8 cellular contexts compared by ENCODE assay signal in the genomic region with DNA sequence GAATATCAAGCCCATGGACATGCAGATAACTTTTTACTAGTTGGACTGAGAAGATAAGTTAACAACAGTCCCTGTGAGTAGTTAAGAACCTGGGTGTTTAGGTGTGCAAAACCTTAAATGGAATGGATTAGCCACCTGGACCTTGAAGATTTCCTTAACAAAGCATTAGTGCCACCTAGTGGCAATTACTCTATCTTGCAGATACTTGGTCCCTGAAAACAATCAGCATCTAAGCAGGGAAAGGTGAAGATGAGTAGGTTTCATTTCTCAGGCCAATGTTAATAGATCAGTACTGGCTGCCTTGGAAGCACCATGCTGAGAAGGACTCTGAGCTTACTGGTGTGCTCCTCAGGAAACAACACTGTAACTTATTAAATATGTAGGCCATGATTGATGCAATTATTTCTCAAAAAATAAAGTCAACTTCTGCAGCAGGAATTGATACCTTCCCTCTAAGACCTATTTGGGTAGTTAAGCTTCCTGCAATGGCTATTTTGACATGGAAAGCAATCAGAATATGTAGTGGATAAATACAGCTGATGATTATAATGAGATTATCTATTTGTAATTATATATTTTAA.
A peak's percentile ranks its signal among the peaks of the same experiment; 100 is the strongest.
DNase-seq lines count a peak whose midpoint lies in the region; ATAC-seq and TF ChIP-seq lines count a peak whose summit lies in the region.

No MANE protein-coding gene starts in this region.

- POLR2A ChIA-PET in CD8-positive, alpha-beta memory T cell (lab: Charles Lee) = no interaction called here

- no peaks in the 10 kb centered on the region for H3K27me3 Mint-ChIP-seq in CD8-positive, alpha-beta memory T cell

- no peak overlapping the region for H3K27ac Mint-ChIP-seq in CD8-positive, alpha-beta memory T cell

- no peak overlapping the region for H3K4me3 ChIP-seq in CD8-positive, alpha-beta memory T cell (ENCODE audit: low read length)

- H3K27ac ChIP-seq in CD8-positive, alpha-beta memory T cell (ENCODE audit: low read depth, low read length) = no peak overlapping the region
- no peak overlapping the region for H3K27ac ChIP-seq in VCaP

- no peaks in the 10 kb centered on the region for H3K4me1 ChIP-seq in CD8-positive, alpha-beta memory T cell (ENCODE audit: insufficient read depth, low read length)

- no peaks in the 10 kb centered on the region for H3K9me3 ChIP-seq in CD8-positive, alpha-beta memory T cell (ENCODE audit: low read length)

- H3K36me3 Mint-ChIP-seq in CD8-positive, alpha-beta memory T cell = peaks cover 2 to 3% (median 3%) of the 10 kb centered on the region in 3 donors

- ATAC-seq in GM18520 (IDR thresholded peaks at IDR 0.05; ENCODE audit: unreplicated experiment) (peak; percentile 71), HG02973 (IDR thresholded peaks at IDR 0.05; ENCODE audit: unreplicated experiment) (peak; percentile 90)

- peak in 3 of 5 donors; percentile 25 to 45 (median 28) for DNase-seq in CD8-positive, alpha-beta memory T cell
- DNase-seq in NCI-H2029 treated with DMSO at 0.1 percent for 48 hours (lab: John Stamatoyannopoulos, UW) (peak; percentile 66), glomerular visceral epithelial cell (ENCODE audit: extremely low spot score) (peak; percentile 47), putamen (ENCODE audit: low spot score) (peak; percentile 13), hypothalamus (lab: John Stamatoyannopoulos, UW) (no peak)

- peak; percentile 90 for TF ChIP-seq CTCF in VCaP (conservative IDR thresholded peaks at IDR 0.05)

- H3K4me1 Mint-ChIP-seq in CD8-positive, alpha-beta memory T cell = peaks cover 0 to 9% (median 3%) of the 10 kb centered on the region in 3 donors

- CTCF ChIA-PET in CD8-positive, alpha-beta memory T cell (lab: Charles Lee) = interaction anchor here (0.8 to 2.0 kb wide), 4 partner anchors 11 to 816 kb away, joined by 3 to 16 read pairs (median 4); no protein-coding TSS in a partner anchor

- H3K9me3 Mint-ChIP-seq in CD8-positive, alpha-beta memory T cell = peaks cover 0 to 2% (median 0%) of the 10 kb centered on the region in 5 donors

- no peak overlapping the region for H3K4me3 Mint-ChIP-seq in CD8-positive, alpha-beta memory T cell

- H3K36me3 ChIP-seq in CD8-positive, alpha-beta memory T cell (ENCODE audit: insufficient read depth, low read length) = no peaks in the 10 kb centered on the region

- H3K27me3 ChIP-seq in CD8-positive, alpha-beta memory T cell (ENCODE audit: insufficient read depth, low read length, poor library complexity, severe bottlenecking) = no peaks in the 10 kb centered on the region

Comparison
In these comparisons a context has a peak if more than half of its experiments do, and no peak if none do; other contexts are left out.
1. DNase-seq: peak in CD8-positive, alpha-beta memory T cell (3 of 5), NCI-H2029 treated with DMSO at 0.1 percent for 48 hours (single experiment), glomerular visceral epithelial cell (single experiment) and putamen (single experiment); none in hypothalamus (0 of 51).